9 cellular contexts compared by ENCODE assay signal in genomic region chr1:44031051-44031899, GRCh38. TPM values are rescaled to one million over a fixed set of nuclear protein-coding genes. Genes with fewer than 3 reads are reported as not detected.
DNase-seq lines count a peak whose midpoint lies in the region; ATAC-seq, FAIRE-seq and TF ChIP-seq lines count a peak whose summit lies in the region.
"Had no signal": no experiment of that assay in that cellular context is flagged by ENCODE, and none has a peak within 500 bp of the region (broad histone marks: within the 10 kb centered on the region; RNA-seq: fewer than 3 reads in every experiment).

TSS of gene SLC6A9 (minus strand) at chr1:44031462. CDS start at chr1:44024277, 7,185 bp downstream.

- H3K9me3 Mint-ChIP-seq in activated CD8-positive, alpha-beta T cell treated with anti-CD3 and anti-CD28 coated beads, Interleukin-2, amount 10 ng/mL, durations not matched to agents 7 days and 5 days (ENCODE audit: insufficient read depth), result no peaks in the 10 kb centered on the region
- H3K9me3 Mint-ChIP-seq in stimulated activated naive B cell treated with anti-CD40 and anti-IgM and Interleukin-4, amounts not matched to agents 10 μg/mL and 1 μg/mL and 100 μg/mL, for 72 hours, result no peaks in the 10 kb centered on the region

- peaks cover 4% of the 10 kb centered on the region; the same call in 1 of the 2 replicates for H3K23me2 ChIP-seq in H1 (ENCODE audit: low read depth, low read length)

- 0 out of 2 replicates have a peak within 1 kb of the TSS, but pooled peaks have one; percentile 13 for H2BK12ac ChIP-seq in H1 (ENCODE audit: low read depth, low read length)

- intact Hi-C loops in mucosa of descending colon (cut with DNase I, micrococcal nuclease), result no loop called here

- H4K8ac ChIP-seq in H1 (ENCODE audit: extremely low read depth, insufficient read depth, low read length), result peak within 1 kb of the TSS; percentile 90

- CTCF ChIA-PET in activated CD8-positive, alpha-beta T cell treated with anti-CD3 and anti-CD28 coated beads, Interleukin-2, amount 10 ng/mL, durations not matched to agents 7 days and 5 days (lab: Charles Lee), result interaction anchor here (1.1 to 7.1 kb wide), 4 partner anchors 10 to 25 kb away, joined by 3 to 107 read pairs (median 4); no protein-coding TSS in a partner anchor
- CTCF ChIA-PET in H1 (lab: Charles Lee; ENCODE audit: partially characterized antibody), result interaction anchor here (0.6 to 13.5 kb wide), 7 partner anchors 15 to 101 kb away, joined by 3 to 239 read pairs (median 68); partner anchors contain the start of genes CCDC24 and DPH2

- peak within 1 kb of the TSS; percentile 80 for H3K4me3 Mint-ChIP-seq in activated CD8-positive, alpha-beta T cell treated with anti-CD3 and anti-CD28 coated beads, Interleukin-2, amount 10 ng/mL, durations not matched to agents 7 days and 5 days
- peak within 1 kb of the TSS; percentile 88 to 90 for H3K4me3 Mint-ChIP-seq in stimulated activated naive B cell treated with anti-CD40 and anti-IgM and Interleukin-4, amounts not matched to agents 10 μg/mL and 1 μg/mL and 100 μg/mL, for 72 hours

- H4K20me1 ChIP-seq in H1 (replicated peaks in 1 of 2; ENCODE audit: control insufficient read depth in 1 of 2, insufficient read depth in 2 of 2, low read length in 2 of 2), result peaks cover 3 to 6% of the 10 kb centered on the region in 2 experiments

- peak within 1 kb of the TSS; percentile 66 to 97 for H3K4me2 ChIP-seq in H1 (ENCODE audit: insufficient read depth in 1 of 2, low read depth in 2 of 2, low read length in 2 of 2)

- H3K14ac ChIP-seq in H1 (ENCODE audit: insufficient read length), result no peak within 1 kb of the TSS

- H3K4me3 ChIP-seq in H1 (ENCODE audit: extremely low read depth in 1 of 4, insufficient read depth in 2 of 4, low read depth in 3 of 4, low read length in 4 of 4), result peak within 1 kb of the TSS; percentile 78 to 96 (median 86)
- peak within 1 kb of the TSS; percentile 56 for H3K4me3 ChIP-seq in mucosa of descending colon

- no peak within 1 kb of the TSS for H2BK120ac ChIP-seq in H1 (replicated peaks; ENCODE audit: low read depth, low read length)

- no peak for TF ChIP-seq RAD21 in H1 (IDR thresholded peaks at IDR 0.05 in 1 of 2, conservative IDR thresholded peaks at IDR 0.05 in 1 of 2; ENCODE audit: low read depth in 2 of 2, low read length in 2 of 2)

- peak within 1 kb of the TSS; percentile 73 for H4K5ac ChIP-seq in H1 (ENCODE audit: insufficient read length, low read depth, low read length)

- no peaks in the 10 kb centered on the region for H3K27me3 ChIP-seq in H1 (replicated peaks in 1 of 4; ENCODE audit: control insufficient read depth in 3 of 4, extremely low read depth in 1 of 4, insufficient read depth in 3 of 4, low read length in 3 of 4)

- FAIRE-seq in H1 (lab: Jason Lieb, UNC), result no peak
- FAIRE-seq: TTC549 had no signal

- H3K9me3 ChIP-seq in H1 (ENCODE audit: insufficient read depth in 2 of 2, low read depth in 1 of 2, low read length in 1 of 2), result no peaks in the 10 kb centered on the region
- H3K9me3 ChIP-seq in mucosa of descending colon, result no peaks in the 10 kb centered on the region

- peak within 1 kb of the TSS; percentile 68; the same call in 1 of the 2 replicates for H2AK5ac ChIP-seq in H1 (ENCODE audit: low read depth, low read length)

- DNase-seq in D341Med (ENCODE audit: low spot score) (peak; percentile 51), NCI-H1048 (lab: John Stamatoyannopoulos, UW) (peak; percentile 28), H1 (ENCODE audit: low read depth in 1 of 2, low spot score in 2 of 2) (peak; percentile 47 to 79), mucosa of descending colon (peak; percentile 59 to 75 (median 71))
- DNase-seq in activated CD8-positive, alpha-beta T cell treated with anti-CD3 and anti-CD28 coated beads, Interleukin-2, amount 10 ng/mL, durations not matched to agents 7 days and 5 days, result peak; percentile 60
- no peak for DNase-seq in stimulated activated naive B cell treated with anti-CD40 and anti-IgM and Interleukin-4, amounts not matched to agents 10 μg/mL and 1 μg/mL and 100 μg/mL, for 72 hours

- H3K27ac ChIP-seq in H1 (ENCODE audit: low read depth, low read length), result peak within 1 kb of the TSS; percentile 73; the same call in 1 of the 2 replicates

- H2AFZ ChIP-seq in H1 (ENCODE audit: low read length), result no peak within 1 kb of the TSS; the same call in 1 of the 2 replicates

- WGBS in H1 (ENCODE audit: extremely low coverage in 1 of 2, insufficient coverage in 1 of 2, insufficient read length in 1 of 2, insufficient replicate concordance in 2 of 2, low coverage in 1 of 2, low lambda C conversion rate in 2 of 2, missing lambda C conversion rate in 1 of 2), 2 experiments, result 3% methylated on average over 51 of the region's 55 CpGs; no CpG with 5 or more reads in 1 of the 2 experiments

- H3K27ac Mint-ChIP-seq in activated CD8-positive, alpha-beta T cell treated with anti-CD3 and anti-CD28 coated beads, Interleukin-2, amount 10 ng/mL, durations not matched to agents 7 days and 5 days, result peak within 1 kb of the TSS; percentile 83
- peak within 1 kb of the TSS; percentile 86 for H3K27ac Mint-ChIP-seq in stimulated activated naive B cell treated with anti-CD40 and anti-IgM and Interleukin-4, amounts not matched to agents 10 μg/mL and 1 μg/mL and 100 μg/mL, for 72 hours

- H3K9ac ChIP-seq in H1 (replicated peaks in 1 of 4; ENCODE audit: extremely low read depth in 1 of 4, low read depth in 3 of 4, low read length in 3 of 4), result peak within 1 kb of the TSS; percentile 70 to 82 (median 76)

- H3K36me3 Mint-ChIP-seq in activated CD8-positive, alpha-beta T cell treated with anti-CD3 and anti-CD28 coated beads, Interleukin-2, amount 10 ng/mL, durations not matched to agents 7 days and 5 days (ENCODE audit: low read depth), result no peaks in the 10 kb centered on the region
- H3K36me3 Mint-ChIP-seq in stimulated activated naive B cell treated with anti-CD40 and anti-IgM and Interleukin-4, amounts not matched to agents 10 μg/mL and 1 μg/mL and 100 μg/mL, for 72 hours, result no peaks in the 10 kb centered on the region

- H3K4ac ChIP-seq in H1 (replicated peaks; ENCODE audit: insufficient read length, low read depth, low read length), result peak within 1 kb of the TSS; percentile 24

- peaks cover 0 to 24% of the 10 kb centered on the region in 2 experiments; a peak in 2 of 4 replicates for H3K79me2 ChIP-seq in H1 (ENCODE audit: control insufficient read depth in 1 of 2, insufficient read depth in 2 of 2, low read length in 2 of 2)

- no peak for TF ChIP-seq EP300 in H1 (IDR thresholded peaks at IDR 0.05; ENCODE audit: borderline replicate concordance in 1 of 2, low read depth in 2 of 2, low read length in 2 of 2)

- peak within 1 kb of the TSS; percentile 98 for H3K18ac ChIP-seq in H1 (ENCODE audit: extremely low read depth, low read length)

- H2BK20ac ChIP-seq in H1 (ENCODE audit: low read length), result no peak within 1 kb of the TSS

- H3K79me1 ChIP-seq in H1 (ENCODE audit: low read depth, low read length), result peaks cover 5% of the 10 kb centered on the region

- peak within 1 kb of the TSS; percentile 81 for H4K91ac ChIP-seq in H1 (replicated peaks; ENCODE audit: insufficient read length, low read length)

- POLR2A ChIA-PET in activated CD8-positive, alpha-beta T cell treated with anti-CD3 and anti-CD28 coated beads, Interleukin-2, amount 10 ng/mL, durations not matched to agents 7 days and 5 days (lab: Charles Lee), result interaction anchor here (1.0 to 1.1 kb wide), 3 partner anchors 38 to 381 kb away, joined by 3 to 5 read pairs (median 3); partner anchors contain the start of gene KDM4A
- POLR2A ChIA-PET in H1 (lab: Charles Lee; ENCODE audit: partially characterized antibody), result interaction anchor here (0.6 to 26.2 kb wide), 22 partner anchors 11 to 1022 kb away, joined by 3 to 544 read pairs (median 4); partner anchors contain the start of genes ARTN, KDM4A, RNU5D-1 and ST3GAL3

- peak within 1 kb of the TSS; percentile 91; the same call in 1 of the 2 replicates for H2BK5ac ChIP-seq in H1 (ENCODE audit: low read depth, low read length)

- H3K56ac ChIP-seq in H1 (replicated peaks; ENCODE audit: insufficient read length, low read depth, low read length), result peak within 1 kb of the TSS; percentile 95

- H3K27me3 Mint-ChIP-seq in activated CD8-positive, alpha-beta T cell treated with anti-CD3 and anti-CD28 coated beads, Interleukin-2, amount 10 ng/mL, durations not matched to agents 7 days and 5 days (ENCODE audit: low read depth), result no peaks in the 10 kb centered on the region
- no peaks in the 10 kb centered on the region for H3K27me3 Mint-ChIP-seq in stimulated activated naive B cell treated with anti-CD40 and anti-IgM and Interleukin-4, amounts not matched to agents 10 μg/mL and 1 μg/mL and 100 μg/mL, for 72 hours

- no peak for TF ChIP-seq CTCF in H1 (IDR thresholded peaks at IDR 0.05; ENCODE audit: control extremely low read depth in 1 of 3, insufficient read depth in 1 of 3, low read depth in 1 of 3, low read length in 3 of 3)
- no peak for TF ChIP-seq CTCF in mucosa of descending colon (IDR thresholded peaks at IDR 0.05)

- H3K36me3 ChIP-seq in H1 (ENCODE audit: control insufficient read depth in 2 of 4, insufficient read depth in 4 of 4, low read length in 3 of 4), result no peaks in the 10 kb centered on the region
- H3K36me3 ChIP-seq in mucosa of descending colon (ENCODE audit: low read depth), result no peaks in the 10 kb centered on the region

- peak; percentile 0 to 74 for TF ChIP-seq POLR2A in H1 (IDR thresholded peaks at IDR 0.05; ENCODE audit: control extremely low read depth in 1 of 2, low read depth in 2 of 2, low read length in 2 of 2)

- peak; percentile 4 for ATAC-seq in activated CD8-positive, alpha-beta T cell treated with anti-CD3 and anti-CD28 coated beads, Interleukin-2, amount 10 ng/mL, durations not matched to agents 7 days and 5 days
- ATAC-seq in mucosa of descending colon (peak; percentile 11), GM21825 (IDR thresholded peaks at IDR 0.05; ENCODE audit: unreplicated experiment) (no peak), HG03280 (IDR thresholded peaks at IDR 0.05; ENCODE audit: unreplicated experiment) (no peak)
- peak; percentile 8 to 9 for ATAC-seq in stimulated activated naive B cell treated with anti-CD40 and anti-IgM and Interleukin-4, amounts not matched to agents 10 μg/mL and 1 μg/mL and 100 μg/mL, for 72 hours (replicated peaks)

- H2BK15ac ChIP-seq in H1 (ENCODE audit: low read length), result peak within 1 kb of the TSS; percentile 29

- H3K23ac ChIP-seq in H1 (ENCODE audit: insufficient read length), result no peak within 1 kb of the TSS

- H3K4me1 ChIP-seq in H1 (replicated peaks in 1 of 4; ENCODE audit: control insufficient read depth in 3 of 4, insufficient read depth in 4 of 4, low read length in 3 of 4) (peaks cover 12 to 26% (median 15%) of the 10 kb centered on the region in 4 experiments), mucosa of descending colon (ENCODE audit: low read depth) (peaks cover 44% of the 10 kb centered on the region)

- H3K4me1 Mint-ChIP-seq in activated CD8-positive, alpha-beta T cell treated with anti-CD3 and anti-CD28 coated beads, Interleukin-2, amount 10 ng/mL, durations not matched to agents 7 days and 5 days (ENCODE audit: low read depth), result peaks cover 30% of the 10 kb centered on the region
- peaks cover 17 to 35% of the 10 kb centered on the region in 2 donors for H3K4me1 Mint-ChIP-seq in stimulated activated naive B cell treated with anti-CD40 and anti-IgM and Interleukin-4, amounts not matched to agents 10 μg/mL and 1 μg/mL and 100 μg/mL, for 72 hours

RNA-seq across cellular contexts. Expression of gene SLC6A9, which starts in this region (rescaled TPM):
- total RNA-seq in activated CD8-positive, alpha-beta T cell treated with anti-CD3 and anti-CD28 coated beads, Interleukin-2, amount 10 ng/mL, durations not matched to agents 7 days and 5 days, result 1 to 10 TPM; 1.9 to 2.3 TPM
- 24.1 and 24.2 TPM in 2 replicates for total RNA-seq in H1 (2021; fragmentation: NEBNext Ultra II Directional; extraction: Animal tissue kit (Norgen Biotek cat#: 25700))
- polyA plus RNA-seq in H1 (2011; rRNA removed), result 20.2 and 34.5 TPM in 2 replicates
- polyA plus RNA-seq in H1 (2011; cell fraction: cytosol; rRNA removed), result 13.2 TPM
- 48.7 TPM for polyA plus RNA-seq in H1 (2011; cell fraction: nucleus; rRNA removed)
- 16.1 to 23.0 TPM (median 21.5 TPM) in 4 replicates for polyA plus RNA-seq in H1 (2012, experiment 1 of 2)
- 17.6 TPM for polyA plus RNA-seq in H1 (2012, experiment 2 of 2)
- 14.5 TPM for polyA plus RNA-seq in H1 (2013, experiment 1 of 2)
- polyA plus RNA-seq in H1 (2013, experiment 2 of 2), result 14.6 TPM
- polyA minus RNA-seq in H1 (2011; rRNA and poly(A)+ RNA removed), result 25.8 and 33.4 TPM in 2 replicates
- 17.4 TPM for polyA minus RNA-seq in H1 (2011; cell fraction: cytosol; rRNA and poly(A)+ RNA removed)
- polyA minus RNA-seq in H1 (2011; cell fraction: nucleus; rRNA and poly(A)+ RNA removed), result 23.0 TPM
- 10 to 100 TPM; 21.1 to 52.5 (median 38.1) TPM for total RNA-seq in mucosa of descending colon

Comparison
In these comparisons a context has a peak if more than half of its experiments do, and no peak if none do; other contexts are left out.
1. ATAC-seq: peak in activated CD8-positive, alpha-beta T cell treated with anti-CD3 and anti-CD28 coated beads, Interleukin-2, amount 10 ng/mL, durations not matched to agents 7 days and 5 days (single experiment), mucosa of descending colon (single experiment) and stimulated activated naive B cell treated with anti-CD40 and anti-IgM and Interleukin-4, amounts not matched to agents 10 μg/mL and 1 μg/mL and 100 μg/mL, for 72 hours (2 of 2); none in GM21825 (single experiment) and HG03280 (single experiment).